Comparison of ENCODE assay signal across 8 cellular contexts in genomic region chr12:75334384-75335030, GRCh38. TPM values are rescaled to one million over a fixed set of nuclear protein-coding genes. Genes with fewer than 3 reads are reported as not detected.
A peak's percentile ranks its signal among the peaks of the same experiment; 100 is the strongest.
DNase-seq lines count a peak whose midpoint lies in the region; ATAC-seq, FAIRE-seq and TF ChIP-seq lines count a peak whose summit lies in the region.

Gene GLIPR1L1 (plus strand): TSS chr12:75334670. CDS start chr12:75334729, 59 bp downstream.

- H3K9ac ChIP-seq in subcutaneous abdominal adipose tissue (ENCODE audit: low read length in 5 of 5), result peak within 1 kb of the TSS in 2 of 5 donors; percentile 33 to 47

- peak; percentile 68 for DNase-seq in DMS114 treated with DMSO at 0.1 percent for 48 hours (lab: John Stamatoyannopoulos, UW; ENCODE audit: unreplicated experiment)
- peak; percentile 40 to 88 for DNase-seq in HL-60 (ENCODE audit: low read depth in 1 of 2, low spot score in 1 of 2)
- peak; percentile 34 for DNase-seq in RPMI7951 (ENCODE audit: low read depth)
- DNase-seq in activated gamma-delta T cell treated with anti-CD3 and anti-CD28 coated beads, Interleukin-2, amount 50 U/mL, for 16 hours (ENCODE audit: low read depth), result peak; percentile 75
- peak; percentile 49 to 60 for DNase-seq in frontal cortex (ENCODE audit: low spot score in 2 of 2)

- H3K27me3 ChIP-seq in HL-60 (ENCODE audit: insufficient read depth, poor library complexity, severe bottlenecking) (no peaks in the 10 kb centered on the region), neutrophil (peaks cover 43% of the 10 kb centered on the region), subcutaneous abdominal adipose tissue (ENCODE audit: control insufficient read depth in 5 of 5, insufficient read depth in 4 of 5, low read length in 5 of 5) (no peaks in the 10 kb centered on the region)

- TF ChIP-seq CTCF in HL-60 (IDR thresholded peaks at IDR 0.05; ENCODE audit: insufficient read depth, low read length), result peak; percentile 72
- peak; percentile 59 for TF ChIP-seq CTCF in neutrophil (IDR thresholded peaks at IDR 0.05)

- FAIRE-seq in frontal cortex (lab: Jason Lieb, UNC), result no peak

- H3K27ac ChIP-seq in HL-60 (replicated peaks), result no peak within 1 kb of the TSS
- no peak within 1 kb of the TSS for H3K27ac ChIP-seq in neutrophil
- no peak within 1 kb of the TSS for H3K27ac ChIP-seq in subcutaneous abdominal adipose tissue (ENCODE audit: low read depth, low read length)

- H3K4me1 ChIP-seq in neutrophil (ENCODE audit: control insufficient read depth in 1 of 2, insufficient read depth in 1 of 2, low read depth in 1 of 2, low read length in 1 of 2), result peaks cover 8 to 16% of the 10 kb centered on the region in 2 experiments
- H3K4me1 ChIP-seq in subcutaneous abdominal adipose tissue (ENCODE audit: control insufficient read depth in 5 of 5, insufficient read depth in 5 of 5, low read length in 5 of 5), result peaks cover 3 to 20% (median 15%) of the 10 kb centered on the region in 5 donors

- peak; percentile 52 for ATAC-seq in GM19467 (IDR thresholded peaks at IDR 0.05; ENCODE audit: unreplicated experiment)

- H3K9me3 ChIP-seq in neutrophil, result no peaks in the 10 kb centered on the region
- no peaks in the 10 kb centered on the region for H3K9me3 ChIP-seq in subcutaneous abdominal adipose tissue (ENCODE audit: control insufficient read depth in 5 of 5, low read length in 5 of 5)

- peak within 1 kb of the TSS; percentile 47 for H3K4me3 ChIP-seq in HL-60 (replicated peaks; ENCODE audit: insufficient read depth, low read length)
- H3K4me3 ChIP-seq in neutrophil (ENCODE audit: low read depth in 1 of 2, low read length in 1 of 2), result peak within 1 kb of the TSS in 1 of 2 experiments; percentile 38
- peak within 1 kb of the TSS; percentile 55 to 66 (median 60) for H3K4me3 ChIP-seq in subcutaneous abdominal adipose tissue (ENCODE audit: low read depth in 1 of 5, low read length in 5 of 5)

- no peaks in the 10 kb centered on the region for H3K36me3 ChIP-seq in neutrophil
- H3K36me3 ChIP-seq in subcutaneous abdominal adipose tissue (ENCODE audit: control insufficient read depth in 5 of 5, insufficient read depth in 5 of 5, low read length in 5 of 5), result no peaks in the 10 kb centered on the region

RNA-seq across cellular contexts. Expression of gene GLIPR1L1, which starts in this region (rescaled TPM):
- total RNA-seq in RPMI7951 (2014; rRNA removed; shearing (Covaris generic)), result not detected in 2 replicates
- total RNA-seq in frontal cortex, result under 0.01 TPM

Comparison
In these comparisons a context has a peak if more than half of its experiments do, and no peak if none do; other contexts are left out.
1. Peak in DNase-seq in RPMI7951; RNA of the gene not detected or under 1 TPM.
2. Peak in DNase-seq in frontal cortex; RNA of the gene not detected or under 1 TPM.